ENCODE assay signal across 1 cellular context in the genomic region with DNA sequence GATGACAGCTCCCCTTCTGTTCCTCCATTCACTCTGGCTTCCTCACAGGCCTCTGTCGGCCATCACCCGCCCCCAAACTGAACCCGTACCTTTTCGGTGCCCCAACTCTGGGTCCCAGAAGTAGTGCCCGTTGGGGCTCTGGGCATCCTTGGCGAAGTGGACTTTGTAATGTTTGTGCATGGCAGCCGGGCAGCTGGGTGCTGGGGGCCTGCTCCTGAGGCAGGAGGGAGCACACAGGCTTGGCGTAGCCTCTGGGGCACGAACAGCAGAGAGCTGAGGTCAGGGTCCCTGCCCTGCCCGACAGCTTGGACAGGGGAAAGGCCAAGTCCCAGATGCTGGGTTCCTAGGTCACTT.
TF ChIP-seq lines count a peak whose summit lies in the region.

No MANE protein-coding gene starts in this region.

TF ChIP-seq in K562, 482 proteins besides CTCF, POLR2A, EP300 and RAD21:
- TF ChIP-seq POLR2G (IDR thresholded peaks at IDR 0.05; ENCODE audit: low read depth, low read length) (peak; percentile 40), PML (IDR thresholded peaks at IDR 0.05; ENCODE audit: low read length) (no peak), ZNF57 (CRISPR knock-in tag; IDR thresholded peaks at IDR 0.05) (no peak)
